8 cellular contexts compared by ENCODE assay signal in genomic region chr4:174993916-174994315, GRCh38.
"Had no signal": no experiment of that assay in that cellular context is flagged by ENCODE, and none has a peak within 500 bp of the region (broad histone marks: within the 10 kb centered on the region; RNA-seq: fewer than 3 reads in every experiment).

No MANE protein-coding gene starts in this region.

- H3K4me3 ChIP-seq: GM23248, HAP-1 had no signal

- DNase-seq: GM23248, GOT3, H7, HFFc6, KG1 had no signal

- H3K4me1 ChIP-seq: HAP-1 had no signal

- ATAC-seq: HCT116 had no signal

- H3K9me3 ChIP-seq: HAP-1 had no signal

- H3K27ac ChIP-seq: GM23248, HL-60 had no signal

- H2AFZ ChIP-seq: GM23248 had no signal

- H3K9ac ChIP-seq: GM23248 had no signal

- H3K36me3 ChIP-seq: HAP-1 had no signal
